ENCODE assay signal across 10 cellular contexts in the genomic region with DNA sequence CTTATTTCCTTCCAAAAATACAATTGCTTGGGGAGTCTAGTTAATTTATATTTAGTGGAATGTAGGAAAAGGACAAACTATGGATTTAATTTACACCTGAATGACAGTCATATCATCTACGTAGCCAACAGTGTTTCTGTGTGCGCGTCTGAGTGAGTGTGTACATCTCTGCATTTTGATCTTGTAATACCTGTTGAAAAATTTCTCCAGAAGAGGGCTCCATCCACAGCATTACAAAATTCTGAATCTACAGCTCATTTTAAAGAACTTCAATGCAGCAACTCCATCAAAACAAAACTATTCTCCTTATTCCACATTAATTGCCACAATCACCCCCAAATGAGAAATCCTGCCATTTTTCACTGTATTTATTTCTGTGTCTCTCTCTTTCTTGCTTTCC. TPM values are rescaled to one million over a fixed set of nuclear protein-coding genes. Genes with fewer than 3 reads are reported as not detected.
DNase-seq lines count a peak whose midpoint lies in the region; ATAC-seq and TF ChIP-seq lines count a peak whose summit lies in the region.
"Had no signal": no experiment of that assay in that cellular context is flagged by ENCODE, and none has a peak within 500 bp of the region (broad histone marks: within the 10 kb centered on the region; RNA-seq: fewer than 3 reads in every experiment).

No MANE protein-coding gene starts in this region.

- H3K4me1 ChIP-seq in Panc1 (ENCODE audit: control insufficient read depth, insufficient read depth, low read length) = no peaks in the 10 kb centered on the region
- peaks cover 60 to 88% (median 81%) of the 10 kb centered on the region in 3 donors for H3K4me1 ChIP-seq in skeletal muscle tissue (ENCODE audit: control insufficient read depth in 3 of 3, insufficient read depth in 3 of 3, low read length in 3 of 3)

- H3K36me3 Mint-ChIP-seq in activated naive CD8-positive, alpha-beta T cell treated with anti-CD3 and anti-CD28 coated beads for 36 hours = no peaks in the 10 kb centered on the region

- H3K4me3 ChIP-seq in Panc1 (ENCODE audit: low read depth in 2 of 2, low read length in 2 of 2) = no peak overlapping the region
- no peak overlapping the region for H3K4me3 ChIP-seq in epithelial cell of proximal tubule (ENCODE audit: low read depth, low read length)
- H3K4me3 ChIP-seq in skeletal muscle tissue (ENCODE audit: low read length in 3 of 3) = no peak overlapping the region

- ATAC-seq in Panc1 = no peak
- ATAC-seq in GM18868 (IDR thresholded peaks at IDR 0.05; ENCODE audit: unreplicated experiment) = no peak

- H3K36me3 ChIP-seq in Panc1 (ENCODE audit: control insufficient read depth, insufficient read depth, low read length) (no peaks in the 10 kb centered on the region), skeletal muscle tissue (ENCODE audit: control insufficient read depth in 3 of 3, insufficient read depth in 3 of 3, low read length in 3 of 3) (no peaks in the 10 kb centered on the region)

- H3K27ac ChIP-seq in Panc1 (ENCODE audit: low read length) (no peak overlapping the region), skeletal muscle tissue (ENCODE audit: low read depth, low read length) (peak overlapping the region; percentile 41)

- intact Hi-C loops in Panc1 (cut with micrococcal nuclease; ENCODE audit: unreplicated experiment) = loop anchor here (10.0 kb wide), 1 partner anchor 366 kb away; no protein-coding TSS in a partner anchor

- H3K27me3 ChIP-seq in Panc1 (ENCODE audit: control insufficient read depth, insufficient read depth, low read length) (peaks cover 3% of the 10 kb centered on the region; the same call in 1 of the 2 replicates), skeletal muscle tissue (ENCODE audit: control insufficient read depth in 3 of 3, insufficient read depth in 3 of 3, low read length in 3 of 3) (peaks cover 0 to 3% (median 0%) of the 10 kb centered on the region in 3 donors)

- H3K4me1 Mint-ChIP-seq in activated naive CD8-positive, alpha-beta T cell treated with anti-CD3 and anti-CD28 coated beads for 36 hours = peaks cover 2% of the 10 kb centered on the region

- in situ Hi-C loops in Panc1 (cut with HindIII; ENCODE audit: low pct_unique_long_range_greater_than_20kb, low sequenced_read_pairs) = no loop called here

- H3K9ac ChIP-seq in skeletal muscle tissue (ENCODE audit: low read depth in 1 of 3, low read length in 3 of 3) = no peak overlapping the region

- H3K9me3 Mint-ChIP-seq in activated naive CD8-positive, alpha-beta T cell treated with anti-CD3 and anti-CD28 coated beads for 36 hours = no peaks in the 10 kb centered on the region

- CTCF ChIA-PET in Panc1 (lab: Charles Lee) = no interaction called here

- BruUV-seq in Panc1 (replicated peaks; lab: Mats Ljungman, UMichigan) = no TSS peak

- H3K9me3 ChIP-seq in Panc1 (ENCODE audit: control insufficient read depth, insufficient read depth, low read depth, low read length) (no peaks in the 10 kb centered on the region), skeletal muscle tissue (ENCODE audit: control insufficient read depth in 3 of 3, low read length in 3 of 3) (no peaks in the 10 kb centered on the region)

- no peak overlapping the region for H3K27ac Mint-ChIP-seq in activated naive CD8-positive, alpha-beta T cell treated with anti-CD3 and anti-CD28 coated beads for 36 hours

- TF ChIP-seq CTCF in Panc1 (IDR thresholded peaks at IDR 0.05) = peak; percentile 9; the same call in 1 of the 2 replicates
- TF ChIP-seq CTCF in epithelial cell of proximal tubule (conservative IDR thresholded peaks at IDR 0.05; ENCODE audit: low read depth, low read length) = peak; percentile 38

- POLR2A ChIA-PET in Panc1 (lab: Charles Lee) = no interaction called here

- peaks cover 52% of the 10 kb centered on the region for H3K27me3 Mint-ChIP-seq in activated naive CD8-positive, alpha-beta T cell treated with anti-CD3 and anti-CD28 coated beads for 36 hours

- peak; percentile 11 for DNase-seq in NCI-H1105 treated with DMSO at 0.1 percent for 48 hours (lab: John Stamatoyannopoulos, UW)
- no peak for DNase-seq in NCI-H1105 (lab: John Stamatoyannopoulos, UW)
- DNase-seq in Panc1 (ENCODE audit: low read depth, low spot score) = no peak
- no peak for DNase-seq in epithelial cell of proximal tubule (ENCODE audit: low read depth)
- no peak for DNase-seq in activated naive CD8-positive, alpha-beta T cell treated with anti-CD3 and anti-CD28 coated beads for 36 hours
- no peak for DNase-seq in SK-N-DZ (ENCODE audit: low spot score)
- DNase-seq: NCI-H1436 treated with DMSO at 0.1 percent for 48 hours, SIG-M5 had no signal

- no peak overlapping the region for H3K4me3 Mint-ChIP-seq in activated naive CD8-positive, alpha-beta T cell treated with anti-CD3 and anti-CD28 coated beads for 36 hours

RNA-seq across cellular contexts. Expression of gene CDH13, which starts 3.9 kb away (rescaled TPM):
- total RNA-seq in Panc1 (2021; ENCODE audit: unreplicated experiment) (not detected), epithelial cell of proximal tubule (38.6 and 85.4 TPM in 2 replicates), skeletal muscle tissue (20.9 TPM)
- polyA plus RNA-seq in Panc1 (2012; ENCODE audit: insufficient read length) = not detected
- total RNA-seq in activated naive CD8-positive, alpha-beta T cell treated with anti-CD3 and anti-CD28 coated beads for 36 hours = not detected
- polyA plus RNA-seq in SK-N-DZ (2014; cell fraction: cytosol; rRNA removed) = not detected in 2 replicates
- 0.01 TPM in 1 of 2 replicates, not detected in the other for polyA plus RNA-seq in SK-N-DZ (2014; cell fraction: nucleus; rRNA removed)

Comparison
In these comparisons a context has a peak if more than half of its experiments do, and no peak if none do; other contexts are left out.
1. RNA of gene CDH13, which starts 3.9 kb away (total RNA-seq): 38.6 to 85.4 TPM in epithelial cell of proximal tubule and 20.9 TPM in skeletal muscle tissue (single experiment); not detected in Panc1 (single experiment) and not detected in activated naive CD8-positive, alpha-beta T cell treated with anti-CD3 and anti-CD28 coated beads for 36 hours; every median in the first group is over 10 times any median in the second.